In genomic region chr6:167827588-167828324, GRCh38 we compare ENCODE assay signal across 1 cellular context.
TF ChIP-seq lines count a peak whose summit lies in the region.

No MANE protein-coding gene starts in this region.

TF ChIP-seq in K562, 482 proteins besides CTCF, POLR2A, EP300 and RAD21 (continued from another document and continues in another):
- TF ChIP-seq SNAPC5 (CRISPR knock-in tag; IDR thresholded peaks at IDR 0.05) (no peak), PML (IDR thresholded peaks at IDR 0.05; ENCODE audit: low read length) (0 out of 2 replicates have a peak, but pooled peaks have one; percentile 6), BMI1 (IDR thresholded peaks at IDR 0.05; ENCODE audit: low read length) (no peak), ZNF436 (CRISPR knock-in tag; IDR thresholded peaks at IDR 0.05) (no peak), ETV6 (IDR thresholded peaks at IDR 0.05; ENCODE audit: borderline replicate concordance in 1 of 2, low read depth in 2 of 2, low read length in 1 of 2) (no peak), ETV6 (CRISPR knock-in tag; IDR thresholded peaks at IDR 0.05; ENCODE audit: borderline replicate concordance) (0 out of 2 replicates have a peak, but pooled peaks have one; percentile 22), CXXC5 (CRISPR knock-in tag; IDR thresholded peaks at IDR 0.05) (peak; percentile 39), TFE3 (CRISPR knock-in tag; IDR thresholded peaks at IDR 0.05) (no peak), FOXK2 (conservative IDR thresholded peaks at IDR 0.05 in 1 of 2, IDR thresholded peaks at IDR 0.05 in 1 of 2; ENCODE audit: low read depth in 2 of 2) (0 out of 4 replicates have a peak, but pooled peaks of 1 of the 2 experiments have one; percentile 29), RBM17 (IDR thresholded peaks at IDR 0.05; ENCODE audit: borderline replicate concordance, low read depth, low read length) (no peak), ELF4 (CRISPR knock-in tag; IDR thresholded peaks at IDR 0.05) (0 out of 2 replicates have a peak, but pooled peaks have one; percentile 41), ZBTB9 (CRISPR knock-in tag; IDR thresholded peaks at IDR 0.05) (peak; percentile 68; the same call in 1 of the 2 replicates), DMBX1 (CRISPR knock-in tag; IDR thresholded peaks at IDR 0.05; ENCODE audit: borderline replicate concordance) (0 out of 2 replicates have a peak, but pooled peaks have one; percentile 31), KDM2B (CRISPR knock-in tag; IDR thresholded peaks at IDR 0.05) (0 out of 2 replicates have a peak, but pooled peaks have one; percentile 22), CCNT2 (IDR thresholded peaks at IDR 0.05; ENCODE audit: borderline replicate concordance, extremely low read depth, insufficient read length, low read depth, low read length) (peak; percentile 28), RREB1 (CRISPR knock-in tag; IDR thresholded peaks at IDR 0.05) (0 out of 2 replicates have a peak, but pooled peaks have one; percentile 58), TBL1XR1 (IDR thresholded peaks at IDR 0.05; ENCODE audit: low read length in 2 of 2) (no peak), RBFOX2 (IDR thresholded peaks at IDR 0.05; ENCODE audit: low read depth, low read length) (peak; percentile 76), REST (CRISPR knock-in tag; IDR thresholded peaks at IDR 0.05; ENCODE audit: low read depth) (no peak), U2AF2 (optimal IDR thresholded peaks at IDR 0.05; ENCODE audit: low read depth, low read length) (no peak), ZNF224 (CRISPR knock-in tag; IDR thresholded peaks at IDR 0.05) (peak; percentile 62; the same call in 1 of the 2 replicates), ZNF584 (CRISPR knock-in tag; IDR thresholded peaks at IDR 0.05; ENCODE audit: low read depth) (0 out of 2 replicates have a peak, but pooled peaks have one; percentile 9), NR2C1 (IDR thresholded peaks at IDR 0.05) (no peak), NR2C1 (tag; IDR thresholded peaks at IDR 0.05) (0 out of 2 replicates have a peak, but pooled peaks have one; percentile 16), ZNF518B (CRISPR knock-in tag; IDR thresholded peaks at IDR 0.05) (no peak), ZNF408 (CRISPR knock-in tag; IDR thresholded peaks at IDR 0.05; ENCODE audit: low read depth) (no peak), MTA3 (IDR thresholded peaks at IDR 0.05; ENCODE audit: borderline replicate concordance) (0 out of 2 replicates have a peak, but pooled peaks have one; percentile 39), TBP (optimal IDR thresholded peaks at IDR 0.05; ENCODE audit: low read depth, low read length) (peak; percentile 22), MAX (CRISPR knock-in tag; IDR thresholded peaks at IDR 0.05) (no peak), KAT7 (CRISPR knock-in tag; IDR thresholded peaks at IDR 0.05; ENCODE audit: borderline replicate concordance) (0 out of 2 replicates have a peak, but pooled peaks have one; percentile 18), ETV1 (tag; conservative IDR thresholded peaks at IDR 0.05; ENCODE audit: low read depth) (no peak), CREM (IDR thresholded peaks at IDR 0.05; ENCODE audit: low read depth) (0 out of 2 replicates have a peak, but pooled peaks have one; percentile 4), L3MBTL2 (IDR thresholded peaks at IDR 0.05) (0 out of 2 replicates have a peak, but pooled peaks have one; percentile 16), ZNF384 (IDR thresholded peaks at IDR 0.05; ENCODE audit: low read depth, low read length) (peak; percentile 57), SMARCE1 (IDR thresholded peaks at IDR 0.05) (peak; percentile 26; the same call in 1 of the 2 replicates), ZC3H4 (CRISPR knock-in tag; IDR thresholded peaks at IDR 0.05; ENCODE audit: borderline replicate concordance) (no peak), BCOR (IDR thresholded peaks at IDR 0.05) (peak; percentile 12; the same call in 1 of the 2 replicates), CBX8 (IDR thresholded peaks at IDR 0.05; ENCODE audit: borderline replicate concordance, extremely low read depth, low read depth, low read length, poor library complexity, severe bottlenecking) (no peak), HDAC1 (IDR thresholded peaks at IDR 0.05) (peak in 1 of 2 experiments; percentile 58; a peak in 2 of 4 replicates), GATAD2A (IDR thresholded peaks at IDR 0.05) (0 out of 2 replicates have a peak, but pooled peaks have one; percentile 67), ZBTB17 (CRISPR knock-in tag; IDR thresholded peaks at IDR 0.05) (peak; percentile 49; the same call in 1 of the 2 replicates), MYNN (IDR thresholded peaks at IDR 0.05) (0 out of 2 replicates have a peak, but pooled peaks have one; percentile 24), MYNN (CRISPR knock-in tag; IDR thresholded peaks at IDR 0.05) (no peak), MAZ (CRISPR knock-in tag; conservative IDR thresholded peaks at IDR 0.05 in 1 of 2, IDR thresholded peaks at IDR 0.05 in 1 of 2) (peak; percentile 48 to 61; a peak in 3 of 4 replicates), RB1 (IDR thresholded peaks at IDR 0.05; ENCODE audit: low read depth) (peak; percentile 32; the same call in 1 of the 2 replicates), CREB1 (IDR thresholded peaks at IDR 0.05) (no peak), CREB1 (CRISPR knock-in tag; IDR thresholded peaks at IDR 0.05) (no peak), MNT (conservative IDR thresholded peaks at IDR 0.05) (peak in 1 of 2 experiments; percentile 59; a peak in 1 of 4 replicates), SOX6 (IDR thresholded peaks at IDR 0.05) (peak; percentile 12; the same call in 1 of the 2 replicates)
